Comparison of ENCODE assay signal across 8 cellular contexts in genomic region chr6:142802124-142802523, GRCh38.
DNase-seq lines count a peak whose midpoint lies in the region; ATAC-seq and TF ChIP-seq lines count a peak whose summit lies in the region.

No MANE protein-coding gene starts in this region.

- ATAC-seq in CD8-positive, alpha-beta T cell = no peak
- peak; percentile 37 for ATAC-seq in HG02852 (IDR thresholded peaks at IDR 0.05; ENCODE audit: unreplicated experiment)
- ATAC-seq in activated T-helper 17 cell treated with anti-CD3 and anti-CD28 coated beads, Interleukin-2, amount 50 U/mL, for 72 hours (replicated peaks) = peak; percentile 90
- no peak for ATAC-seq in HG03460 (IDR thresholded peaks at IDR 0.05; ENCODE audit: unreplicated experiment)
- no peak for ATAC-seq in HG03457 (IDR thresholded peaks at IDR 0.05; ENCODE audit: unreplicated experiment)

- peak overlapping the region; percentile 15 for H3K27ac Mint-ChIP-seq in CD8-positive, alpha-beta T cell
- peak overlapping the region; percentile 79 for H3K27ac Mint-ChIP-seq in activated T-helper 17 cell treated with anti-CD3 and anti-CD28 coated beads, Interleukin-2, amount 50 U/mL, for 72 hours

- H3K9me3 ChIP-seq in CD8-positive, alpha-beta T cell (ENCODE audit: low read length) = no peaks in the 10 kb centered on the region

- no peak overlapping the region for H3K4me3 ChIP-seq in CD8-positive, alpha-beta T cell (ENCODE audit: low read depth, low read length)

- no peak overlapping the region for H3K4me3 Mint-ChIP-seq in CD8-positive, alpha-beta T cell
- H3K4me3 Mint-ChIP-seq in activated T-helper 17 cell treated with anti-CD3 and anti-CD28 coated beads, Interleukin-2, amount 50 U/mL, for 72 hours = peak overlapping the region; percentile 63

- intact Hi-C loops in CD8-positive, alpha-beta T cell (cut with DNase I, micrococcal nuclease) = loop anchor here in 1 of 2 experiments (2.0 kb wide), 1 partner anchor 15 kb away; no protein-coding TSS in a partner anchor

- no peaks in the 10 kb centered on the region for H3K27me3 Mint-ChIP-seq in CD8-positive, alpha-beta T cell (ENCODE audit: low read depth)
- H3K27me3 Mint-ChIP-seq in activated T-helper 17 cell treated with anti-CD3 and anti-CD28 coated beads, Interleukin-2, amount 50 U/mL, for 72 hours = no peaks in the 10 kb centered on the region

- TF ChIP-seq CTCF in CD8-positive, alpha-beta T cell (IDR thresholded peaks at IDR 0.05) = no peak

- no peaks in the 10 kb centered on the region for H3K36me3 ChIP-seq in CD8-positive, alpha-beta T cell (ENCODE audit: insufficient read depth, low read length)

- H3K9me3 Mint-ChIP-seq in CD8-positive, alpha-beta T cell = no peaks in the 10 kb centered on the region
- no peaks in the 10 kb centered on the region for H3K9me3 Mint-ChIP-seq in activated T-helper 17 cell treated with anti-CD3 and anti-CD28 coated beads, Interleukin-2, amount 50 U/mL, for 72 hours

- POLR2A ChIA-PET in CD8-positive, alpha-beta T cell (lab: Charles Lee) = interaction anchor here (0.7 to 1.0 kb wide), 3 partner anchors 24 to 365 kb away, joined by 3 to 5 read pairs (median 4); no protein-coding TSS in a partner anchor

- no peaks in the 10 kb centered on the region for H3K27me3 ChIP-seq in CD8-positive, alpha-beta T cell (ENCODE audit: insufficient read depth, low read length)

- peaks cover 92% of the 10 kb centered on the region for H3K4me1 Mint-ChIP-seq in CD8-positive, alpha-beta T cell (ENCODE audit: low read depth)
- peaks cover 64% of the 10 kb centered on the region for H3K4me1 Mint-ChIP-seq in activated T-helper 17 cell treated with anti-CD3 and anti-CD28 coated beads, Interleukin-2, amount 50 U/mL, for 72 hours

- DNase-seq in CD8-positive, alpha-beta T cell = no peak
- DNase-seq in islet precursor cell = peak; percentile 88
- DNase-seq in NCI-H2227 treated with DMSO at 0.1 percent for 48 hours (lab: John Stamatoyannopoulos, UW) = no peak
- DNase-seq in NK-92 (lab: John Stamatoyannopoulos, UW; ENCODE audit: unreplicated experiment) = no peak

- H3K4me1 ChIP-seq in CD8-positive, alpha-beta T cell (ENCODE audit: insufficient read depth, low read length) = peaks cover 26% of the 10 kb centered on the region

- peaks cover 34% of the 10 kb centered on the region for H3K36me3 Mint-ChIP-seq in CD8-positive, alpha-beta T cell
- peaks cover 52% of the 10 kb centered on the region for H3K36me3 Mint-ChIP-seq in activated T-helper 17 cell treated with anti-CD3 and anti-CD28 coated beads, Interleukin-2, amount 50 U/mL, for 72 hours (ENCODE audit: low read depth)

- no peak overlapping the region for H3K27ac ChIP-seq in CD8-positive, alpha-beta T cell (ENCODE audit: low read depth, low read length)

- CTCF ChIA-PET in CD8-positive, alpha-beta T cell (lab: Charles Lee) = no interaction called here

Comparison
In these comparisons a context has a peak if more than half of its experiments do, and no peak if none do; other contexts are left out.
1. ATAC-seq: peak in HG02852 (single experiment) and activated T-helper 17 cell treated with anti-CD3 and anti-CD28 coated beads, Interleukin-2, amount 50 U/mL, for 72 hours (single experiment); none in CD8-positive, alpha-beta T cell (single experiment), HG03460 (single experiment) and HG03457 (single experiment).